In genomic region chr3:193744048-193744821, GRCh38 we compare ENCODE assay signal across 1 cellular context.
TF ChIP-seq lines count a peak whose summit lies in the region.

No MANE protein-coding gene starts in this region.

TF ChIP-seq in HepG2, 621 proteins besides CTCF, POLR2A, EP300 and RAD21 (continued from another document and continues in another):
- TF ChIP-seq, protein P1, sequence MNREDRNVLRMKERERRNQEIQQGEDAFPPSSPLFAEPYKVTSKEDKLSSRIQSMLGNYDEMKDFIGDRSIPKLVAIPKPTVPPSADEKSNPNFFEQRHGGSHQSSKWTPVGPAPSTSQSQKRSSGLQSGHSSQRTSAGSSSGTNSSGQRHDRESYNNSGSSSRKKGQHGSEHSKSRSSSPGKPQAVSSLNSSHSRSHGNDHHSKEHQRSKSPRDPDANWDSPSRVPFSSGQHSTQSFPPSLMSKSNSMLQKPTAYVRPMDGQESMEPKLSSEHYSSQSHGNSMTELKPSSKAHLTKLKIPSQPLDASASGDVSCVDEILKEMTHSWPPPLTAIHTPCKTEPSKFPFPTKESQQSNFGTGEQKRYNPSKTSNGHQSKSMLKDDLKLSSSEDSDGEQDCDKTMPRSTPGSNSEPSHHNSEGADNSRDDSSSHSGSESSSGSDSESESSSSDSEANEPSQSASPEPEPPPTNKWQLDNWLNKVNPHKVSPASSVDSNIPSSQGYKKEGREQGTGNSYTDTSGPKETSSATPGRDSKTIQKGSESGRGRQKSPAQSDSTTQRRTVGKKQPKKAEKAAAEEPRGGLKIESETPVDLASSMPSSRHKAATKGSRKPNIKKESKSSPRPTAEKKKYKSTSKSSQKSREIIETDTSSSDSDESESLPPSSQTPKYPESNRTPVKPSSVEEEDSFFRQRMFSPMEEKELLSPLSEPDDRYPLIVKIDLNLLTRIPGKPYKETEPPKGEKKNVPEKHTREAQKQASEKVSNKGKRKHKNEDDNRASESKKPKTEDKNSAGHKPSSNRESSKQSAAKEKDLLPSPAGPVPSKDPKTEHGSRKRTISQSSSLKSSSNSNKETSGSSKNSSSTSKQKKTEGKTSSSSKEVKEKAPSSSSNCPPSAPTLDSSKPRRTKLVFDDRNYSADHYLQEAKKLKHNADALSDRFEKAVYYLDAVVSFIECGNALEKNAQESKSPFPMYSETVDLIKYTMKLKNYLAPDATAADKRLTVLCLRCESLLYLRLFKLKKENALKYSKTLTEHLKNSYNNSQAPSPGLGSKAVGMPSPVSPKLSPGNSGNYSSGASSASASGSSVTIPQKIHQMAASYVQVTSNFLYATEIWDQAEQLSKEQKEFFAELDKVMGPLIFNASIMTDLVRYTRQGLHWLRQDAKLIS (CRISPR knock-in tag; IDR thresholded peaks at IDR 0.05) = 0 out of 2 replicates have a peak, but pooled peaks have one; percentile 18
- TF ChIP-seq ZNF569 (CRISPR knock-in tag; IDR thresholded peaks at IDR 0.05; ENCODE audit: borderline replicate concordance) = no peak
- TF ChIP-seq ZNF446 (CRISPR knock-in tag; IDR thresholded peaks at IDR 0.05) = no peak; the same call in 1 of the 2 replicates
- TF ChIP-seq BORCS8-MEF2B (CRISPR knock-in tag; IDR thresholded peaks at IDR 0.05) = no peak
- peak; percentile 84 for TF ChIP-seq FOXK2 (IDR thresholded peaks at IDR 0.05)
- TF ChIP-seq, protein P2, sequence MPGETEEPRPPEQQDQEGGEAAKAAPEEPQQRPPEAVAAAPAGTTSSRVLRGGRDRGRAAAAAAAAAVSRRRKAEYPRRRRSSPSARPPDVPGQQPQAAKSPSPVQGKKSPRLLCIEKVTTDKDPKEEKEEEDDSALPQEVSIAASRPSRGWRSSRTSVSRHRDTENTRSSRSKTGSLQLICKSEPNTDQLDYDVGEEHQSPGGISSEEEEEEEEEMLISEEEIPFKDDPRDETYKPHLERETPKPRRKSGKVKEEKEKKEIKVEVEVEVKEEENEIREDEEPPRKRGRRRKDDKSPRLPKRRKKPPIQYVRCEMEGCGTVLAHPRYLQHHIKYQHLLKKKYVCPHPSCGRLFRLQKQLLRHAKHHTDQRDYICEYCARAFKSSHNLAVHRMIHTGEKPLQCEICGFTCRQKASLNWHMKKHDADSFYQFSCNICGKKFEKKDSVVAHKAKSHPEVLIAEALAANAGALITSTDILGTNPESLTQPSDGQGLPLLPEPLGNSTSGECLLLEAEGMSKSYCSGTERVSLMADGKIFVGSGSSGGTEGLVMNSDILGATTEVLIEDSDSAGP (CRISPR knock-in tag; IDR thresholded peaks at IDR 0.05; ENCODE audit: borderline replicate concordance) = peak; percentile 82
- no peak for TF ChIP-seq RFX5 (IDR thresholded peaks at IDR 0.05; ENCODE audit: low read depth, low read length)
- TF ChIP-seq ZBTB20 (CRISPR knock-in tag; IDR thresholded peaks at IDR 0.05; ENCODE audit: borderline replicate concordance, low read depth) = peak; percentile 72; the same call in 1 of the 2 replicates
- no peak for TF ChIP-seq CREB3 (CRISPR knock-in tag; IDR thresholded peaks at IDR 0.05)
- peak; percentile 18 for TF ChIP-seq SMC3 (IDR thresholded peaks at IDR 0.05; ENCODE audit: low read length)
- peak; percentile 42; the same call in 1 of the 2 replicates for TF ChIP-seq ZBTB25 (CRISPR knock-in tag; IDR thresholded peaks at IDR 0.05)
- TF ChIP-seq, protein P3, sequence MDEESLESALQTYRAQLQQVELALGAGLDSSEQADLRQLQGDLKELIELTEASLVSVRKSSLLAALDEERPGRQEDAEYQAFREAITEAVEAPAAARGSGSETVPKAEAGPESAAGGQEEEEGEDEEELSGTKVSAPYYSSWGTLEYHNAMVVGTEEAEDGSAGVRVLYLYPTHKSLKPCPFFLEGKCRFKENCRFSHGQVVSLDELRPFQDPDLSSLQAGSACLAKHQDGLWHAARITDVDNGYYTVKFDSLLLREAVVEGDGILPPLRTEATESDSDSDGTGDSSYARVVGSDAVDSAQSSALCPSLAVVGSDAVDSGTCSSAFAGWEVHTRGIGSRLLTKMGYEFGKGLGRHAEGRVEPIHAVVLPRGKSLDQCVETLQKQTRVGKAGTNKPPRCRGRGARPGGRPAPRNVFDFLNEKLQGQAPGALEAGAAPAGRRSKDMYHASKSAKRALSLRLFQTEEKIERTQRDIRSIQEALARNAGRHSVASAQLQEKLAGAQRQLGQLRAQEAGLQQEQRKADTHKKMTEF (CRISPR knock-in tag; IDR thresholded peaks at IDR 0.05) = peak; percentile 91
- no peak for TF ChIP-seq ZNF260 (CRISPR knock-in tag; IDR thresholded peaks at IDR 0.05; ENCODE audit: borderline replicate concordance, low read depth)
- no peak for TF ChIP-seq MBD4 (IDR thresholded peaks at IDR 0.05; ENCODE audit: borderline replicate concordance, low read length)
- peak; percentile 77; the same call in 1 of the 2 replicates for TF ChIP-seq ZBTB43 (CRISPR knock-in tag; conservative IDR thresholded peaks at IDR 0.05)
- TF ChIP-seq GABPA (IDR thresholded peaks at IDR 0.05; ENCODE audit: low read depth, low read length) = no peak
- peak; percentile 44 for TF ChIP-seq GABPA (CRISPR knock-in tag; IDR thresholded peaks at IDR 0.05; ENCODE audit: low read depth)
- TF ChIP-seq SMYD3 (CRISPR knock-in tag; IDR thresholded peaks at IDR 0.05) = no peak
- TF ChIP-seq HNF4A (CRISPR knock-in tag; IDR thresholded peaks at IDR 0.05) = peak; percentile 62
- no peak for TF ChIP-seq ZNF777 (CRISPR knock-in tag; IDR thresholded peaks at IDR 0.05)
- TF ChIP-seq ZNF615 (CRISPR knock-in tag; IDR thresholded peaks at IDR 0.05; ENCODE audit: borderline replicate concordance) = no peak
- TF ChIP-seq, protein P4, sequence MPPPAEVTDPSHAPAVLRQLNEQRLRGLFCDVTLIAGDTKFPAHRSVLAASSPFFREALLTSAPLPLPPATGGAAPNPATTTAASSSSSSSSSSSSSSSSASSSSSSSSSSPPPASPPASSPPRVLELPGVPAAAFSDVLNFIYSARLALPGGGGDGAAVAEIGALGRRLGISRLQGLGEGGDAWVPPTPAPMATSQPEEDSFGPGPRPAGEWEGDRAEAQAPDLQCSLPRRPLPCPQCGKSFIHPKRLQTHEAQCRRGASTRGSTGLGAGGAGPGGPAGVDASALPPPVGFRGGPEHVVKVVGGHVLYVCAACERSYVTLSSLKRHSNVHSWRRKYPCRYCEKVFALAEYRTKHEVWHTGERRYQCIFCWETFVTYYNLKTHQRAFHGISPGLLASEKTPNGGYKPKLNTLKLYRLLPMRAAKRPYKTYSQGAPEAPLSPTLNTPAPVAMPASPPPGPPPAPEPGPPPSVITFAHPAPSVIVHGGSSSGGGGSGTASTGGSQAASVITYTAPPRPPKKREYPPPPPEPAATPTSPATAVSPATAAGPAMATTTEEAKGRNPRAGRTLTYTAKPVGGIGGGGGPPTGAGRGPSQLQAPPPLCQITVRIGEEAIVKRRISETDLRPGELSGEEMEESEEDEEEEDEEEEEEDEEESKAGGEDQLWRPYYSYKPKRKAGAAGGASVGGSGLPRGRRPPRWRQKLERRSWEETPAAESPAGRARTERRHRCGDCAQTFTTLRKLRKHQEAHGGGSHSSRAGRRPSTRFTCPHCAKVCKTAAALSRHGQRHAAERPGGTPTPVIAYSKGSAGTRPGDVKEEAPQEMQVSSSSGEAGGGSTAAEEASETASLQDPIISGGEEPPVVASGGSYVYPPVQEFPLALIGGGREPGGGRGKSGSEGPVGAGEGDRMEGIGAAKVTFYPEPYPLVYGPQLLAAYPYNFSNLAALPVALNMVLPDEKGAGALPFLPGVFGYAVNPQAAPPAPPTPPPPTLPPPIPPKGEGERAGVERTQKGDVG (CRISPR knock-in tag; IDR thresholded peaks at IDR 0.05; ENCODE audit: borderline replicate concordance) = peak; percentile 74; the same call in 1 of the 2 replicates
- TF ChIP-seq SRY (CRISPR knock-in tag; IDR thresholded peaks at IDR 0.05) = no peak
- no peak for TF ChIP-seq ZSCAN31 (CRISPR knock-in tag; IDR thresholded peaks at IDR 0.05; ENCODE audit: low read depth)
- TF ChIP-seq ZNF234 (CRISPR knock-in tag; conservative IDR thresholded peaks at IDR 0.05) = no peak
- peak; percentile 78; the same call in 1 of the 2 replicates for TF ChIP-seq ZMYM2 (CRISPR knock-in tag; IDR thresholded peaks at IDR 0.05)
- TF ChIP-seq CEBPB (IDR thresholded peaks at IDR 0.05; ENCODE audit: borderline replicate concordance, low read depth, low read length) = peak; percentile 64
- peak; percentile 68; the same call in 1 of the 2 replicates for TF ChIP-seq PITX1 (CRISPR knock-in tag; IDR thresholded peaks at IDR 0.05)
- no peak for TF ChIP-seq ZC3H13 (CRISPR knock-in tag; IDR thresholded peaks at IDR 0.05)
- TF ChIP-seq HBP1 (CRISPR knock-in tag; IDR thresholded peaks at IDR 0.05; ENCODE audit: low read depth) = 0 out of 2 replicates have a peak, but pooled peaks have one; percentile 59
- no peak; the same call in 1 of the 2 replicates for TF ChIP-seq RNF219 (CRISPR knock-in tag; IDR thresholded peaks at IDR 0.05)
- TF ChIP-seq ZNF263 (CRISPR knock-in tag; IDR thresholded peaks at IDR 0.05) = 0 out of 2 replicates have a peak, but pooled peaks have one; percentile 28
- TF ChIP-seq, protein P5, sequence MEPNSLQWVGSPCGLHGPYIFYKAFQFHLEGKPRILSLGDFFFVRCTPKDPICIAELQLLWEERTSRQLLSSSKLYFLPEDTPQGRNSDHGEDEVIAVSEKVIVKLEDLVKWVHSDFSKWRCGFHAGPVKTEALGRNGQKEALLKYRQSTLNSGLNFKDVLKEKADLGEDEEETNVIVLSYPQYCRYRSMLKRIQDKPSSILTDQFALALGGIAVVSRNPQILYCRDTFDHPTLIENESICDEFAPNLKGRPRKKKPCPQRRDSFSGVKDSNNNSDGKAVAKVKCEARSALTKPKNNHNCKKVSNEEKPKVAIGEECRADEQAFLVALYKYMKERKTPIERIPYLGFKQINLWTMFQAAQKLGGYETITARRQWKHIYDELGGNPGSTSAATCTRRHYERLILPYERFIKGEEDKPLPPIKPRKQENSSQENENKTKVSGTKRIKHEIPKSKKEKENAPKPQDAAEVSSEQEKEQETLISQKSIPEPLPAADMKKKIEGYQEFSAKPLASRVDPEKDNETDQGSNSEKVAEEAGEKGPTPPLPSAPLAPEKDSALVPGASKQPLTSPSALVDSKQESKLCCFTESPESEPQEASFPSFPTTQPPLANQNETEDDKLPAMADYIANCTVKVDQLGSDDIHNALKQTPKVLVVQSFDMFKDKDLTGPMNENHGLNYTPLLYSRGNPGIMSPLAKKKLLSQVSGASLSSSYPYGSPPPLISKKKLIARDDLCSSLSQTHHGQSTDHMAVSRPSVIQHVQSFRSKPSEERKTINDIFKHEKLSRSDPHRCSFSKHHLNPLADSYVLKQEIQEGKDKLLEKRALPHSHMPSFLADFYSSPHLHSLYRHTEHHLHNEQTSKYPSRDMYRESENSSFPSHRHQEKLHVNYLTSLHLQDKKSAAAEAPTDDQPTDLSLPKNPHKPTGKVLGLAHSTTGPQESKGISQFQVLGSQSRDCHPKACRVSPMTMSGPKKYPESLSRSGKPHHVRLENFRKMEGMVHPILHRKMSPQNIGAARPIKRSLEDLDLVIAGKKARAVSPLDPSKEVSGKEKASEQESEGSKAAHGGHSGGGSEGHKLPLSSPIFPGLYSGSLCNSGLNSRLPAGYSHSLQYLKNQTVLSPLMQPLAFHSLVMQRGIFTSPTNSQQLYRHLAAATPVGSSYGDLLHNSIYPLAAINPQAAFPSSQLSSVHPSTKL (CRISPR knock-in tag; IDR thresholded peaks at IDR 0.05) = peak; percentile 93
- peak; percentile 58 for TF ChIP-seq HDAC1 (CRISPR knock-in tag; IDR thresholded peaks at IDR 0.05)
- TF ChIP-seq ZMYM4 (CRISPR knock-in tag; IDR thresholded peaks at IDR 0.05) = peak; percentile 94
- TF ChIP-seq ZNF660 (CRISPR knock-in tag; IDR thresholded peaks at IDR 0.05; ENCODE audit: borderline replicate concordance, low read depth) = no peak
- TF ChIP-seq IRF2 (CRISPR knock-in tag; IDR thresholded peaks at IDR 0.05) = peak; percentile 67
- no peak for TF ChIP-seq ZNF549 (CRISPR knock-in tag; IDR thresholded peaks at IDR 0.05)
